ENCODE assay signal across 16 cellular contexts in genomic region chr4:86999244-86999643, GRCh38.
DNase-seq lines count a peak whose midpoint lies in the region; ATAC-seq and TF ChIP-seq lines count a peak whose summit lies in the region.
"Had no signal": no experiment of that assay in that cellular context is flagged by ENCODE, and none has a peak within 500 bp of the region (broad histone marks: within the 10 kb centered on the region; RNA-seq: fewer than 3 reads in every experiment).

No MANE protein-coding gene starts in this region.

- H3K9me3 Mint-ChIP-seq in CD8-positive, alpha-beta T cell: no peaks in the 10 kb centered on the region
- H3K9me3 Mint-ChIP-seq in IgD-negative memory B cell (no peaks in the 10 kb centered on the region), endothelial cell (ENCODE audit: unreplicated experiment) (no peaks in the 10 kb centered on the region), mesothelial cell of epicardium (no peaks in the 10 kb centered on the region)
- H3K9me3 Mint-ChIP-seq: activated naive CD4-positive, alpha-beta T cell treated with anti-CD3 and anti-CD28 coated beads, Interleukin-2, amount 50 U/mL, for 72 hours had no signal

- H3K4me1 ChIP-seq in CD8-positive, alpha-beta T cell (ENCODE audit: insufficient read depth, low read length): peaks cover 4% of the 10 kb centered on the region
- H3K4me1 ChIP-seq in spleen (peaks cover 13 to 63% (median 49%) of the 10 kb centered on the region in 6 donors), SJCRH30 (no peaks in the 10 kb centered on the region)

- H3K4me3 ChIP-seq in CD8-positive, alpha-beta T cell (ENCODE audit: low read depth, low read length): no peak overlapping the region
- H3K4me3 ChIP-seq in spleen (no peak overlapping the region), SJCRH30 (no peak overlapping the region)
- H3K4me3 ChIP-seq: cardiac muscle cell, GM23248, SJSA1, thoracic aorta had no signal

- no peak for DNase-seq in CD8-positive, alpha-beta T cell
- no peak for DNase-seq in endothelial cell (ENCODE audit: low spot score)
- DNase-seq in spleen: no peak
- DNase-seq in SJCRH30: no peak
- no peak for DNase-seq in mesothelial cell of epicardium (ENCODE audit: low spot score in 2 of 2, unreplicated experiment in 2 of 2)
- DNase-seq: GM23248, NCI-H1105, NCI-H2227 treated with DMSO at 0.1 percent for 48 hours had no signal

- H3K27me3 ChIP-seq in CD8-positive, alpha-beta T cell (ENCODE audit: insufficient read depth, low read length): no peaks in the 10 kb centered on the region
- H3K27me3 ChIP-seq in spleen (replicated peaks in 1 of 7): no peaks in the 10 kb centered on the region
- H3K27me3 ChIP-seq in SJCRH30: no peaks in the 10 kb centered on the region
- H3K27me3 ChIP-seq: cardiac muscle cell, SJSA1 had no signal

- no peaks in the 10 kb centered on the region for H3K9me3 ChIP-seq in CD8-positive, alpha-beta T cell (ENCODE audit: low read length)
- H3K9me3 ChIP-seq in spleen (no peaks in the 10 kb centered on the region), SJCRH30 (replicated peaks) (no peaks in the 10 kb centered on the region)
- H3K9me3 ChIP-seq: SJSA1, thoracic aorta had no signal

- H3K36me3 ChIP-seq in CD8-positive, alpha-beta T cell (ENCODE audit: insufficient read depth, low read length): no peaks in the 10 kb centered on the region
- H3K36me3 ChIP-seq in spleen (no peaks in the 10 kb centered on the region), SJCRH30 (no peaks in the 10 kb centered on the region)
- H3K36me3 ChIP-seq: cardiac muscle cell, thoracic aorta had no signal

- CTCF ChIA-PET in CD8-positive, alpha-beta T cell (lab: Charles Lee): interaction anchor here (1.3 kb wide), 1 partner anchor 77 kb away, joined by 3 read pairs; no protein-coding TSS in a partner anchor

- H3K27me3 Mint-ChIP-seq in CD8-positive, alpha-beta T cell (ENCODE audit: low read depth): no peaks in the 10 kb centered on the region
- H3K27me3 Mint-ChIP-seq in IgD-negative memory B cell: peaks cover 2% of the 10 kb centered on the region
- peaks cover 5% of the 10 kb centered on the region for H3K27me3 Mint-ChIP-seq in endothelial cell (ENCODE audit: unreplicated experiment)
- H3K27me3 Mint-ChIP-seq in mesothelial cell of epicardium (ENCODE audit: low read depth): peaks cover 7% of the 10 kb centered on the region
- H3K27me3 Mint-ChIP-seq: progenitor cell of endocrine pancreas had no signal

- H3K4me1 Mint-ChIP-seq in CD8-positive, alpha-beta T cell (ENCODE audit: low read depth): peaks cover 32% of the 10 kb centered on the region
- H3K4me1 Mint-ChIP-seq in IgD-negative memory B cell: peaks cover 20 to 28% (median 27%) of the 10 kb centered on the region in 3 donors
- H3K4me1 Mint-ChIP-seq in endothelial cell (ENCODE audit: unreplicated experiment): peaks cover 39% of the 10 kb centered on the region
- H3K4me1 Mint-ChIP-seq in mesothelial cell of epicardium: peaks cover 9% of the 10 kb centered on the region

- peak overlapping the region; percentile 64 for H3K27ac Mint-ChIP-seq in CD8-positive, alpha-beta T cell
- H3K27ac Mint-ChIP-seq in IgD-negative memory B cell (peak overlapping the region in 2 of 3 donors; percentile 17 to 79), endothelial cell (ENCODE audit: unreplicated experiment) (peak overlapping the region; percentile 49), mesothelial cell of epicardium (no peak overlapping the region)

- no peak overlapping the region for H3K4me3 Mint-ChIP-seq in CD8-positive, alpha-beta T cell
- H3K4me3 Mint-ChIP-seq in IgD-negative memory B cell: peak overlapping the region in 1 of 4 donors; percentile 5
- H3K4me3 Mint-ChIP-seq in endothelial cell (ENCODE audit: unreplicated experiment): no peak overlapping the region
- H3K4me3 Mint-ChIP-seq in mesothelial cell of epicardium: no peak overlapping the region

- POLR2A ChIA-PET in CD8-positive, alpha-beta T cell (lab: Charles Lee): no interaction called here

- no peak for TF ChIP-seq CTCF in CD8-positive, alpha-beta T cell (IDR thresholded peaks at IDR 0.05)
- TF ChIP-seq CTCF in endothelial cell (IDR thresholded peaks at IDR 0.05; ENCODE audit: unreplicated experiment): no peak
- no peak for TF ChIP-seq CTCF in spleen (IDR thresholded peaks at IDR 0.05 in 8 of 11, conservative IDR thresholded peaks at IDR 0.05 in 3 of 11)
- no peak for TF ChIP-seq CTCF in mesothelial cell of epicardium (IDR thresholded peaks at IDR 0.05; ENCODE audit: unreplicated experiment)

- intact Hi-C loops in CD8-positive, alpha-beta T cell (cut with DNase I, micrococcal nuclease): no loop called here
- intact Hi-C loops in spleen (cut with DNase I; ENCODE audit: low total_unique reads): no loop called here

- peaks cover 6% of the 10 kb centered on the region for H3K36me3 Mint-ChIP-seq in CD8-positive, alpha-beta T cell
- H3K36me3 Mint-ChIP-seq in IgD-negative memory B cell (peaks cover 5% of the 10 kb centered on the region), endothelial cell (ENCODE audit: low read depth, unreplicated experiment) (peaks cover 8% of the 10 kb centered on the region), mesothelial cell of epicardium (peaks cover 3% of the 10 kb centered on the region)
- H3K36me3 Mint-ChIP-seq: activated naive CD4-positive, alpha-beta T cell treated with anti-CD3 and anti-CD28 coated beads, Interleukin-2, amount 50 U/mL, for 72 hours had no signal

- no peak for TF ChIP-seq POLR2A in spleen (IDR thresholded peaks at IDR 0.05)

- no peak overlapping the region for H3K27ac ChIP-seq in CD8-positive, alpha-beta T cell (ENCODE audit: low read depth, low read length)
- H3K27ac ChIP-seq in spleen (peak overlapping the region in 6 of 8 donors; percentile 0 to 69 (median 37)), SJCRH30 (no peak overlapping the region)
- H3K27ac ChIP-seq: cardiac muscle cell, GM23248, SJSA1, VCaP had no signal

- no peak for ATAC-seq in CD8-positive, alpha-beta T cell
- ATAC-seq in HG02571 (IDR thresholded peaks at IDR 0.05; ENCODE audit: unreplicated experiment): no peak
- ATAC-seq: activated naive CD4-positive, alpha-beta T cell treated with anti-CD3 and anti-CD28 coated beads, Interleukin-2, amount 50 U/mL, for 72 hours had no signal

Comparison
In these comparisons a context has a peak if more than half of its experiments do, and no peak if none do; other contexts are left out.
1. H3K27ac ChIP-seq: peak in spleen (6 of 8); none in CD8-positive, alpha-beta T cell (single experiment) and SJCRH30 (single experiment).